ENCODE assay signal across 15 cellular contexts in genomic region chr11:10692716-10693115, GRCh38. TPM values are rescaled to one million over a fixed set of nuclear protein-coding genes. Genes with fewer than 3 reads are reported as not detected.
DNase-seq lines count a peak whose midpoint lies in the region; ATAC-seq and TF ChIP-seq lines count a peak whose summit lies in the region.
"Had no signal": no experiment of that assay in that cellular context is flagged by ENCODE, and none has a peak within 500 bp of the region (broad histone marks: within the 10 kb centered on the region; RNA-seq: fewer than 3 reads in every experiment).

No MANE protein-coding gene starts in this region.

- H3K4me3 ChIP-seq in Loucy (ENCODE audit: low read length, poor library complexity, severe bottlenecking) (no peak overlapping the region), testis (peak overlapping the region; percentile 47 to 57)
- H3K4me3 ChIP-seq: SJCRH30 had no signal

- peaks cover 3% of the 10 kb centered on the region for H3K27me3 Mint-ChIP-seq in endothelial cell (ENCODE audit: unreplicated experiment)
- H3K27me3 Mint-ChIP-seq in nephron (ENCODE audit: low read depth) = peaks cover 9% of the 10 kb centered on the region
- peaks cover 11% of the 10 kb centered on the region for H3K27me3 Mint-ChIP-seq in activated CD8-positive, alpha-beta T cell treated with anti-CD3 and anti-CD28 coated beads, Interleukin-2, amount 10 ng/mL, durations not matched to agents 7 days and 5 days (ENCODE audit: low read depth)

- H3K27me3 ChIP-seq in Loucy (ENCODE audit: insufficient read depth, low read length, poor library complexity, severe bottlenecking) (no peaks in the 10 kb centered on the region), testis (no peaks in the 10 kb centered on the region)

- H3K36me3 ChIP-seq in Loucy (ENCODE audit: insufficient read depth, low read length) = no peaks in the 10 kb centered on the region
- no peaks in the 10 kb centered on the region for H3K36me3 ChIP-seq in testis (ENCODE audit: low read depth, missing control alignments)
- H3K36me3 ChIP-seq: SJCRH30 had no signal

- 46 to 69% methylated on average over 5 to 6 of the region's 6 CpGs for WGBS in testis, 2 donors

- no peak for DNase-seq in endothelial cell (ENCODE audit: low spot score)
- no peak for DNase-seq in testis
- no peak for DNase-seq in activated CD8-positive, alpha-beta T cell treated with anti-CD3 and anti-CD28 coated beads, Interleukin-2, amount 10 ng/mL, durations not matched to agents 7 days and 5 days
- DNase-seq in stimulated activated CD4-positive, alpha-beta T cell treated with anti-CD3 and anti-CD28 coated beads, Interleukin-2, amount 100 ng/mL, for 48 hours = no peak
- DNase-seq: Caco-2; MV-4-11; NCI-H510A treated with DMSO at 0.1 percent for 48 hours; SJCRH30; stimulated activated CD4-positive, alpha-beta T cell treated with anti-CD3 and anti-CD28 coated beads, Interleukin-4, amount 100 ng/mL, for 24 hours had no signal

- H3K9me3 Mint-ChIP-seq in endothelial cell (ENCODE audit: unreplicated experiment) = no peaks in the 10 kb centered on the region
- no peaks in the 10 kb centered on the region for H3K9me3 Mint-ChIP-seq in nephron
- H3K9me3 Mint-ChIP-seq in activated CD8-positive, alpha-beta T cell treated with anti-CD3 and anti-CD28 coated beads, Interleukin-2, amount 10 ng/mL, durations not matched to agents 7 days and 5 days (ENCODE audit: insufficient read depth) = no peaks in the 10 kb centered on the region
- H3K9me3 Mint-ChIP-seq: dendritic cell treated with granulocyte-macrophage colony-stimulating factor and Interleukin-4, amounts not matched to agents 40 ng/mL and 50 ng/mL, for 4 days had no signal

- CTCF ChIA-PET in activated CD8-positive, alpha-beta T cell treated with anti-CD3 and anti-CD28 coated beads, Interleukin-2, amount 10 ng/mL, durations not matched to agents 7 days and 5 days (lab: Charles Lee) = no interaction called here

- H3K4me1 Mint-ChIP-seq in endothelial cell (ENCODE audit: unreplicated experiment) = peaks cover 8% of the 10 kb centered on the region
- H3K4me1 Mint-ChIP-seq in nephron = peaks cover 41% of the 10 kb centered on the region
- no peaks in the 10 kb centered on the region for H3K4me1 Mint-ChIP-seq in activated CD8-positive, alpha-beta T cell treated with anti-CD3 and anti-CD28 coated beads, Interleukin-2, amount 10 ng/mL, durations not matched to agents 7 days and 5 days (ENCODE audit: low read depth)

- ATAC-seq in activated CD8-positive, alpha-beta T cell treated with anti-CD3 and anti-CD28 coated beads, Interleukin-2, amount 10 ng/mL, durations not matched to agents 7 days and 5 days = no peak
- no peak for ATAC-seq in HG03159 (IDR thresholded peaks at IDR 0.05; ENCODE audit: unreplicated experiment)
- no peak for ATAC-seq in HG02588 (IDR thresholded peaks at IDR 0.05; ENCODE audit: unreplicated experiment)
- ATAC-seq: HCT116 had no signal

- H3F3A ChIP-seq in Loucy (ENCODE audit: low read depth) = no peaks in the 10 kb centered on the region

- H3K9me3 ChIP-seq in Loucy (ENCODE audit: insufficient read depth, low read depth, low read length) (no peaks in the 10 kb centered on the region), testis (no peaks in the 10 kb centered on the region)
- H3K9me3 ChIP-seq: Caco-2, SJCRH30 had no signal

- peak overlapping the region; percentile 49 for H3K9ac ChIP-seq in Loucy (ENCODE audit: low read depth, low read length, poor library complexity, severe bottlenecking)

- peak overlapping the region; percentile 52 for H3K4me2 ChIP-seq in Loucy (ENCODE audit: low read depth, low read length, poor library complexity, severe bottlenecking)

- no peak for TF ChIP-seq POLR2A in testis (IDR thresholded peaks at IDR 0.05)

- H3K27ac Mint-ChIP-seq in endothelial cell (ENCODE audit: unreplicated experiment) (peak overlapping the region; percentile 42), nephron (peak overlapping the region; percentile 59 to 97 (median 95))
- H3K27ac Mint-ChIP-seq in activated CD8-positive, alpha-beta T cell treated with anti-CD3 and anti-CD28 coated beads, Interleukin-2, amount 10 ng/mL, durations not matched to agents 7 days and 5 days = no peak overlapping the region
- H3K27ac Mint-ChIP-seq: dendritic cell treated with granulocyte-macrophage colony-stimulating factor and Interleukin-4, amounts not matched to agents 40 ng/mL and 50 ng/mL, for 4 days had no signal

- intact Hi-C loops in testis (cut with DNase I; ENCODE audit: low total_unique reads) = no loop called here

- peak overlapping the region; percentile 74 for H2AFZ ChIP-seq in Loucy (ENCODE audit: low read length)

- H3K36me3 Mint-ChIP-seq in endothelial cell (ENCODE audit: low read depth, unreplicated experiment) = no peaks in the 10 kb centered on the region
- H3K36me3 Mint-ChIP-seq in nephron (ENCODE audit: low read depth) = peaks cover under 1% of the 10 kb centered on the region
- H3K36me3 Mint-ChIP-seq in activated CD8-positive, alpha-beta T cell treated with anti-CD3 and anti-CD28 coated beads, Interleukin-2, amount 10 ng/mL, durations not matched to agents 7 days and 5 days (ENCODE audit: low read depth) = no peaks in the 10 kb centered on the region

- H3K4me3 Mint-ChIP-seq in endothelial cell (ENCODE audit: unreplicated experiment) (no peak overlapping the region), nephron (peak overlapping the region; percentile 85 to 88 (median 86))
- no peak overlapping the region for H3K4me3 Mint-ChIP-seq in activated CD8-positive, alpha-beta T cell treated with anti-CD3 and anti-CD28 coated beads, Interleukin-2, amount 10 ng/mL, durations not matched to agents 7 days and 5 days
- H3K4me3 Mint-ChIP-seq: dendritic cell treated with granulocyte-macrophage colony-stimulating factor and Interleukin-4, amounts not matched to agents 40 ng/mL and 50 ng/mL, for 4 days had no signal

- TF ChIP-seq CTCF in Loucy (conservative IDR thresholded peaks at IDR 0.05; ENCODE audit: low read length) (no peak), endothelial cell (IDR thresholded peaks at IDR 0.05; ENCODE audit: unreplicated experiment) (no peak), nephron (IDR thresholded peaks at IDR 0.05; ENCODE audit: unreplicated experiment in 3 of 3) (no peak), testis (IDR thresholded peaks at IDR 0.05) (no peak)

- H3K9me2 ChIP-seq in Loucy (replicated peaks; ENCODE audit: low read depth, low read length) = no peaks in the 10 kb centered on the region

- H4K20me1 ChIP-seq in Loucy (ENCODE audit: insufficient read depth, low read length, poor library complexity, severe bottlenecking) = no peaks in the 10 kb centered on the region

- POLR2A ChIA-PET in activated CD8-positive, alpha-beta T cell treated with anti-CD3 and anti-CD28 coated beads, Interleukin-2, amount 10 ng/mL, durations not matched to agents 7 days and 5 days (lab: Charles Lee) = no interaction called here

- H3K4me1 ChIP-seq in Loucy (ENCODE audit: insufficient read depth, low read length, poor library complexity, severe bottlenecking) (peaks cover 41% of the 10 kb centered on the region), testis (peaks cover 6% of the 10 kb centered on the region)
- H3K4me1 ChIP-seq: Caco-2, SJCRH30 had no signal

- H3K79me2 ChIP-seq in Loucy (ENCODE audit: insufficient read depth, low read length) = no peaks in the 10 kb centered on the region

- H3K27ac ChIP-seq in testis = peak overlapping the region; percentile 88 to 89
- H3K27ac ChIP-seq: SJCRH30 had no signal

RNA-seq across cellular contexts. Expression of gene IRAG1, which starts 0.8 kb away (rescaled TPM):
- total RNA-seq in endothelial cell (ENCODE audit: unreplicated experiment) = 8.7 TPM
- total RNA-seq in testis = 10 to 100 TPM; 17.7 to 23.1 TPM
- polyA plus RNA-seq in testis (ENCODE audit: insufficient read depth, low read depth, low replicate concordance) = 28.6 TPM
- total RNA-seq in activated CD8-positive, alpha-beta T cell treated with anti-CD3 and anti-CD28 coated beads, Interleukin-2, amount 10 ng/mL, durations not matched to agents 7 days and 5 days = not detected
- total RNA-seq: SJCRH30 had no signal

RNA-seq across cellular contexts. Expression of gene CTR9, which starts 58.3 kb away (rescaled TPM):
- total RNA-seq in endothelial cell (ENCODE audit: unreplicated experiment) (43.5 TPM), testis (10 to 100 TPM; 47.3 to 50.9 TPM)
- polyA plus RNA-seq in testis (ENCODE audit: insufficient read depth, low read depth, low replicate concordance) = 48.6 TPM
- 10 to 100 TPM; 43.4 to 44.0 TPM for total RNA-seq in activated CD8-positive, alpha-beta T cell treated with anti-CD3 and anti-CD28 coated beads, Interleukin-2, amount 10 ng/mL, durations not matched to agents 7 days and 5 days

Comparison
In these comparisons a context has a peak if more than half of its experiments do, and no peak if none do; other contexts are left out.
1. H3K4me3 Mint-ChIP-seq: peak in nephron (3 of 3); none in endothelial cell (single experiment) and activated CD8-positive, alpha-beta T cell treated with anti-CD3 and anti-CD28 coated beads, Interleukin-2, amount 10 ng/mL, durations not matched to agents 7 days and 5 days (single experiment).